ENCODE assay signal across 21 cellular contexts in genomic region chr2:175151791-175152190, GRCh38.
"Had no signal": no experiment of that assay in that cellular context is flagged by ENCODE, and none has a peak within 500 bp of the region (broad histone marks: within the 10 kb centered on the region; RNA-seq: fewer than 3 reads in every experiment).

No MANE protein-coding gene starts in this region.

- H3K27ac Mint-ChIP-seq: brain, endodermal cell, neural progenitor cell had no signal

- H3K9me3 Mint-ChIP-seq: brain; endodermal cell; neural progenitor cell; stimulated activated effector memory CD8-positive, alpha-beta T cell treated with anti-CD3 and anti-CD28 coated beads, Interleukin-12 subunit alpha, Interleukin-12 subunit beta, amount 100 ng/mL, for 72 hours had no signal

- H3K27ac ChIP-seq: dorsolateral prefrontal cortex, left lung, neural progenitor cell, stomach, vagina had no signal

- H3K4me2 ChIP-seq: neural progenitor cell had no signal

- H3K4me3 Mint-ChIP-seq: brain; endodermal cell; neural progenitor cell; stimulated activated effector memory CD8-positive, alpha-beta T cell treated with anti-CD3 and anti-CD28 coated beads, Interleukin-12 subunit alpha, Interleukin-12 subunit beta, amount 100 ng/mL, for 72 hours had no signal

- H3K27me3 Mint-ChIP-seq: brain had no signal

- H3K27me3 ChIP-seq: dorsolateral prefrontal cortex, left lung, neural progenitor cell, pancreas, stomach, vagina had no signal

- H3K36me3 ChIP-seq: pancreas, stomach, vagina had no signal

- H3K4me1 ChIP-seq: neural progenitor cell had no signal

- ATAC-seq: sciatic nerve had no signal

- H3K9ac ChIP-seq: neural progenitor cell had no signal

- H2AFZ ChIP-seq: neural progenitor cell had no signal

- DNase-seq: activated CD4-positive, CD25-positive, alpha-beta regulatory T cell; activated CD8-positive, alpha-beta memory T cell treated with anti-CD3 and anti-CD28 coated beads for 24 hours; activated CD8-positive, alpha-beta memory T cell treated with anti-CD3 and anti-CD28 coated beads, Interleukin-2, amount 50 U/mL, for 48 hours; activated naive CD4-positive, alpha-beta T cell; caudate nucleus; dorsolateral prefrontal cortex; endodermal cell; foreskin melanocyte; glutamatergic neuron; hippocampal formation; left lung; pancreas; stimulated activated CD4-positive, alpha-beta T cell treated with anti-CD3 and anti-CD28 coated beads, Interleukin-4, amount 100 ng/mL, for 24 hours; stomach; T1000; trophoblast cell had no signal

- H3K4me3 ChIP-seq: dorsolateral prefrontal cortex, left lung, neural progenitor cell, pancreas, stomach, vagina had no signal

- H3K9me3 ChIP-seq: left lung, pancreas, stomach, vagina had no signal
